Comparison of ENCODE assay signal across 11 cellular contexts in the genomic region with DNA sequence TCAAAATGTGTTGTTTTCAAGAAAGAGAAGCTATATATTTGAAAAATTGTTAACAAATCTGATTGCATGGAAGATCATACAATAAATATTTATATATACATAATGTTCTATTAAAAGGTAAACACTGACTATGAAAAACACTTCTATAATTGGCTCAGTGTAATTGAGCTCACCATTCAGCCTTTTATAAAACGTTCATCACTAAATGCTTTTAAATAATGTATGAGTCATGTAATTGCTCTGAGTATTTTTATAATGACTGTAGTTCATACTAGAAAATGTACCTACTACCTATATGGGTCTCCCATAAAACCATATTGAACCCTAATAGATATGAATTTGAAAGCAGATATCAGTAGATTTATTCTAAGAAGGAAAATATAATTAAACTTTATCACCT.
A peak's percentile ranks its signal among the peaks of the same experiment; 100 is the strongest.
DNase-seq lines count a peak whose midpoint lies in the region; ATAC-seq and TF ChIP-seq lines count a peak whose summit lies in the region.
"Had no signal": no experiment of that assay in that cellular context is flagged by ENCODE, and none has a peak within 500 bp of the region (broad histone marks: within the 10 kb centered on the region; RNA-seq: fewer than 3 reads in every experiment).

No MANE protein-coding gene starts in this region.

- H3K9me2 ChIP-seq in PC-3 (replicated peaks; ENCODE audit: low read length) (no peaks in the 10 kb centered on the region), PC-9 (ENCODE audit: insufficient read depth) (no peaks in the 10 kb centered on the region)

- H3K9ac ChIP-seq in PC-3 (ENCODE audit: low read length) = no peak overlapping the region

- H3K36me3 ChIP-seq in PC-3 (ENCODE audit: low read depth, low read length) = no peaks in the 10 kb centered on the region
- H3K36me3 ChIP-seq in PC-9 (ENCODE audit: low read depth) = no peaks in the 10 kb centered on the region
- H3K36me3 ChIP-seq: SJCRH30 had no signal

- H3K27me3 ChIP-seq in PC-3 (ENCODE audit: low read length) (no peaks in the 10 kb centered on the region), PC-9 (ENCODE audit: insufficient read depth, low read depth) (no peaks in the 10 kb centered on the region)
- H3K27me3 ChIP-seq: SJCRH30 had no signal

- H3K4me3 ChIP-seq in PC-3 (ENCODE audit: low read length) = no peak overlapping the region
- no peak overlapping the region for H3K4me3 ChIP-seq in PC-9
- H3K4me3 ChIP-seq: GM23338, SJCRH30 had no signal

- ATAC-seq in PC-3 (peak; percentile 40; the same call in 1 of the 2 replicates), GM19023 (IDR thresholded peaks at IDR 0.05; ENCODE audit: unreplicated experiment) (no peak)
- ATAC-seq: GM23338 had no signal

- H2AFZ ChIP-seq in PC-3 (ENCODE audit: low read length) = no peak overlapping the region
- H2AFZ ChIP-seq in PC-9 = no peak overlapping the region

- no peak overlapping the region for H3K4me2 ChIP-seq in PC-3 (ENCODE audit: low read length)
- no peak overlapping the region for H3K4me2 ChIP-seq in PC-9
- H3K4me2 ChIP-seq: GM23338 had no signal

- H4K20me1 ChIP-seq in PC-3 (ENCODE audit: low read length) (no peaks in the 10 kb centered on the region), PC-9 (ENCODE audit: insufficient read depth) (no peaks in the 10 kb centered on the region)

- CTCF ChIA-PET in PC-3 (lab: Charles Lee) = no interaction called here
- CTCF ChIA-PET in PC-9 (lab: Charles Lee) = no interaction called here

- no peaks in the 10 kb centered on the region for H3K9me3 ChIP-seq in PC-3 (ENCODE audit: low read length)
- no peaks in the 10 kb centered on the region for H3K9me3 ChIP-seq in PC-9 (ENCODE audit: insufficient read depth, low read depth)
- H3K9me3 ChIP-seq: SJCRH30 had no signal

- no TSS peak for BruUV-seq in PC-3 (replicated peaks; lab: Mats Ljungman, UMichigan)
- no TSS peak for BruUV-seq in PC-9 (replicated peaks; lab: Mats Ljungman, UMichigan)

- H3K79me2 ChIP-seq in PC-3 (ENCODE audit: low read length) = no peaks in the 10 kb centered on the region
- no peaks in the 10 kb centered on the region for H3K79me2 ChIP-seq in PC-9 (ENCODE audit: low read depth)

- intact Hi-C loops in PC-3 (cut with micrococcal nuclease) = no loop called here
- intact Hi-C loops in PC-9 (cut with micrococcal nuclease; ENCODE audit: unreplicated experiment) = no loop called here

- H3F3A ChIP-seq in PC-3 (ENCODE audit: low read length, unreplicated experiment) (no peaks in the 10 kb centered on the region), PC-9 (ENCODE audit: insufficient read depth, low read depth) (no peaks in the 10 kb centered on the region)

- no peaks in the 10 kb centered on the region for H3K4me1 ChIP-seq in PC-3 (ENCODE audit: insufficient read depth, low read length)
- H3K4me1 ChIP-seq in PC-9 (replicated peaks; ENCODE audit: insufficient read depth) = no peaks in the 10 kb centered on the region
- H3K4me1 ChIP-seq: SJCRH30 had no signal

- DNase-seq in M059J (ENCODE audit: low read depth) (peak; percentile 13), NCI-H2081 treated with DMSO at 0.1 percent for 48 hours (lab: John Stamatoyannopoulos, UW) (peak; percentile 40), PC-3 (no peak), NCI-H187 (lab: John Stamatoyannopoulos, UW) (no peak), ureter (ENCODE audit: low spot score) (no peak), PC-9 (no peak)
- DNase-seq: NCI-H2029 treated with DMSO at 0.1 percent for 48 hours, NCI-H82, SJCRH30 had no signal

- no peak overlapping the region for H3K27ac ChIP-seq in PC-3 (ENCODE audit: low read length)
- H3K27ac ChIP-seq in PC-9 = no peak overlapping the region
- H3K27ac ChIP-seq: SJCRH30 had no signal

- TF ChIP-seq CTCF in PC-3 (conservative IDR thresholded peaks at IDR 0.05; ENCODE audit: low read depth, low read length) = no peak
- TF ChIP-seq CTCF in PC-9 (conservative IDR thresholded peaks at IDR 0.05) = no peak

- POLR2A ChIA-PET in PC-3 (lab: Charles Lee; ENCODE audit: unreplicated experiment) = no interaction called here
- POLR2A ChIA-PET in PC-9 (lab: Charles Lee; ENCODE audit: unreplicated experiment) = no interaction called here

Comparison
In these comparisons a context has a peak if more than half of its experiments do, and no peak if none do; other contexts are left out.
1. DNase-seq: peak in M059J (single experiment) and NCI-H2081 treated with DMSO at 0.1 percent for 48 hours (single experiment); none in PC-3 (single experiment), NCI-H187 (0 of 2), ureter (single experiment) and PC-9 (0 of 2).